In genomic region chr17:67244621-67245072, GRCh38 we compare ENCODE assay signal across 1 cellular context.
TF ChIP-seq lines count a peak whose summit lies in the region.

No MANE protein-coding gene starts in this region.

TF ChIP-seq in HepG2, 621 proteins besides CTCF, POLR2A, EP300 and RAD21 (continued from another document and continues in another):
- TF ChIP-seq PRPF4 (IDR thresholded peaks at IDR 0.05; ENCODE audit: low read depth, low read length, poor library complexity, severe bottlenecking) (no peak), ZNF335 (CRISPR knock-in tag; IDR thresholded peaks at IDR 0.05) (no peak), HOXD1 (CRISPR knock-in tag; IDR thresholded peaks at IDR 0.05) (0 out of 2 replicates have a peak, but pooled peaks have one; percentile 30), ZNF282 (IDR thresholded peaks at IDR 0.05; ENCODE audit: partially characterized antibody) (no peak), TBP (CRISPR knock-in tag; IDR thresholded peaks at IDR 0.05) (no peak), MAX (IDR thresholded peaks at IDR 0.05) (no peak; the same call in 1 of the 2 replicates), PATZ1 (CRISPR knock-in tag; IDR thresholded peaks at IDR 0.05) (peak; percentile 93), SPEN (CRISPR knock-in tag; IDR thresholded peaks at IDR 0.05; ENCODE audit: low read depth) (peak; percentile 44), MED8 (CRISPR knock-in tag; IDR thresholded peaks at IDR 0.05; ENCODE audit: insufficient replicate concordance) (no peak), ZNF550 (CRISPR knock-in tag; IDR thresholded peaks at IDR 0.05; ENCODE audit: borderline replicate concordance) (no peak), CENPX (CRISPR knock-in tag; IDR thresholded peaks at IDR 0.05) (no peak), ZSCAN21 (CRISPR knock-in tag; IDR thresholded peaks at IDR 0.05; ENCODE audit: borderline replicate concordance) (no peak), ZMYM3 (CRISPR knock-in tag; IDR thresholded peaks at IDR 0.05) (no peak), SKI (IDR thresholded peaks at IDR 0.05; ENCODE audit: partially characterized antibody) (no peak), MTF2 (CRISPR knock-in tag; IDR thresholded peaks at IDR 0.05; ENCODE audit: borderline replicate concordance) (no peak), HNRNPH1 (optimal IDR thresholded peaks at IDR 0.05; ENCODE audit: low read depth, low read length) (no peak), ZNF720 (CRISPR knock-in tag; IDR thresholded peaks at IDR 0.05) (no peak), FOXP1 (IDR thresholded peaks at IDR 0.05) (no peak), FOXP1 (CRISPR knock-in tag; IDR thresholded peaks at IDR 0.05) (peak; percentile 21; the same call in 1 of the 2 replicates), PITX1 (CRISPR knock-in tag; IDR thresholded peaks at IDR 0.05) (no peak), POGZ (CRISPR knock-in tag; IDR thresholded peaks at IDR 0.05) (no peak), ZBTB2 (CRISPR knock-in tag; IDR thresholded peaks at IDR 0.05; ENCODE audit: low read depth) (no peak), PHF20 (CRISPR knock-in tag; IDR thresholded peaks at IDR 0.05) (no peak; the same call in 1 of the 2 replicates), ZSCAN22 (CRISPR knock-in tag; IDR thresholded peaks at IDR 0.05) (no peak), MXD4 (CRISPR knock-in tag; IDR thresholded peaks at IDR 0.05) (no peak), ZNF205 (CRISPR knock-in tag; IDR thresholded peaks at IDR 0.05) (no peak), ZMYM4 (CRISPR knock-in tag; IDR thresholded peaks at IDR 0.05) (no peak), WIZ (CRISPR knock-in tag; IDR thresholded peaks at IDR 0.05) (no peak; the same call in 1 of the 2 replicates), CBX1 (IDR thresholded peaks at IDR 0.05; ENCODE audit: low read depth) (no peak), ZNF839 (CRISPR knock-in tag; IDR thresholded peaks at IDR 0.05; ENCODE audit: borderline replicate concordance) (0 out of 2 replicates have a peak, but pooled peaks have one; percentile 8), POLR2G (IDR thresholded peaks at IDR 0.05; ENCODE audit: low read depth, low read length) (no peak), BCL3 (CRISPR knock-in tag; IDR thresholded peaks at IDR 0.05) (0 out of 2 replicates have a peak, but pooled peaks have one; percentile 5), ZNF749 (CRISPR knock-in tag; IDR thresholded peaks at IDR 0.05; ENCODE audit: borderline replicate concordance) (no peak), ZBTB40 (IDR thresholded peaks at IDR 0.05) (no peak), ZBTB40 (CRISPR knock-in tag; IDR thresholded peaks at IDR 0.05) (no peak), SOX6 (IDR thresholded peaks at IDR 0.05) (no peak), SOX6 (CRISPR knock-in tag; IDR thresholded peaks at IDR 0.05) (no peak)
- TF ChIP-seq, protein P1, sequence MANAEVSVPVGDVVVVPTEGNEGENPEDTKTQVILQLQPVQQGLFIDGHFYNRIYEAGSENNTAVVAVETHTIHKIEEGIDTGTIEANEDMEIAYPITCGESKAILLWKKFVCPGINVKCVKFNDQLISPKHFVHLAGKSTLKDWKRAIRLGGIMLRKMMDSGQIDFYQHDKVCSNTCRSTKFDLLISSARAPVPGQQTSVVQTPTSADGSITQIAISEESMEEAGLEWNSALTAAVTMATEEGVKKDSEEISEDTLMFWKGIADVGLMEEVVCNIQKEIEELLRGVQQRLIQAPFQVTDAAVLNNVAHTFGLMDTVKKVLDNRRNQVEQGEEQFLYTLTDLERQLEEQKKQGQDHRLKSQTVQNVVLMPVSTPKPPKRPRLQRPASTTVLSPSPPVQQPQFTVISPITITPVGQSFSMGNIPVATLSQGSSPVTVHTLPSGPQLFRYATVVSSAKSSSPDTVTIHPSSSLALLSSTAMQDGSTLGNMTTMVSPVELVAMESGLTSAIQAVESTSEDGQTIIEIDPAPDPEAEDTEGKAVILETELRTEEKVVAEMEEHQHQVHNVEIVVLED (CRISPR knock-in tag; IDR thresholded peaks at IDR 0.05; ENCODE audit: borderline replicate concordance), result no peak
- TF ChIP-seq, protein P2, sequence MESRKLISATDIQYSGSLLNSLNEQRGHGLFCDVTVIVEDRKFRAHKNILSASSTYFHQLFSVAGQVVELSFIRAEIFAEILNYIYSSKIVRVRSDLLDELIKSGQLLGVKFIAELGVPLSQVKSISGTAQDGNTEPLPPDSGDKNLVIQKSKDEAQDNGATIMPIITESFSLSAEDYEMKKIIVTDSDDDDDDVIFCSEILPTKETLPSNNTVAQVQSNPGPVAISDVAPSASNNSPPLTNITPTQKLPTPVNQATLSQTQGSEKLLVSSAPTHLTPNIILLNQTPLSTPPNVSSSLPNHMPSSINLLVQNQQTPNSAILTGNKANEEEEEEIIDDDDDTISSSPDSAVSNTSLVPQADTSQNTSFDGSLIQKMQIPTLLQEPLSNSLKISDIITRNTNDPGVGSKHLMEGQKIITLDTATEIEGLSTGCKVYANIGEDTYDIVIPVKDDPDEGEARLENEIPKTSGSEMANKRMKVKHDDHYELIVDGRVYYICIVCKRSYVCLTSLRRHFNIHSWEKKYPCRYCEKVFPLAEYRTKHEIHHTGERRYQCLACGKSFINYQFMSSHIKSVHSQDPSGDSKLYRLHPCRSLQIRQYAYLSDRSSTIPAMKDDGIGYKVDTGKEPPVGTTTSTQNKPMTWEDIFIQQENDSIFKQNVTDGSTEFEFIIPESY (CRISPR knock-in tag; IDR thresholded peaks at IDR 0.05), result no peak
- TF ChIP-seq, protein P3, sequence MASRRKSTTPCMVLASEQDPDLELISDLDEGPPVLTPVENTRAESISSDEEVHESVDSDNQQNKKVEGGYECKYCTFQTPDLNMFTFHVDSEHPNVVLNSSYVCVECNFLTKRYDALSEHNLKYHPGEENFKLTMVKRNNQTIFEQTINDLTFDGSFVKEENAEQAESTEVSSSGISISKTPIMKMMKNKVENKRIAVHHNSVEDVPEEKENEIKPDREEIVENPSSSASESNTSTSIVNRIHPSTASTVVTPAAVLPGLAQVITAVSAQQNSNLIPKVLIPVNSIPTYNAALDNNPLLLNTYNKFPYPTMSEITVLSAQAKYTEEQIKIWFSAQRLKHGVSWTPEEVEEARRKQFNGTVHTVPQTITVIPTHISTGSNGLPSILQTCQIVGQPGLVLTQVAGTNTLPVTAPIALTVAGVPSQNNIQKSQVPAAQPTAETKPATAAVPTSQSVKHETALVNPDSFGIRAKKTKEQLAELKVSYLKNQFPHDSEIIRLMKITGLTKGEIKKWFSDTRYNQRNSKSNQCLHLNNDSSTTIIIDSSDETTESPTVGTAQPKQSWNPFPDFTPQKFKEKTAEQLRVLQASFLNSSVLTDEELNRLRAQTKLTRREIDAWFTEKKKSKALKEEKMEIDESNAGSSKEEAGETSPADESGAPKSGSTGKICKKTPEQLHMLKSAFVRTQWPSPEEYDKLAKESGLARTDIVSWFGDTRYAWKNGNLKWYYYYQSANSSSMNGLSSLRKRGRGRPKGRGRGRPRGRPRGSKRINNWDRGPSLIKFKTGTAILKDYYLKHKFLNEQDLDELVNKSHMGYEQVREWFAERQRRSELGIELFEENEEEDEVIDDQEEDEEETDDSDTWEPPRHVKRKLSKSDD (CRISPR knock-in tag; IDR thresholded peaks at IDR 0.05; ENCODE audit: low read depth), result no peak
- TF ChIP-seq, protein P4, sequence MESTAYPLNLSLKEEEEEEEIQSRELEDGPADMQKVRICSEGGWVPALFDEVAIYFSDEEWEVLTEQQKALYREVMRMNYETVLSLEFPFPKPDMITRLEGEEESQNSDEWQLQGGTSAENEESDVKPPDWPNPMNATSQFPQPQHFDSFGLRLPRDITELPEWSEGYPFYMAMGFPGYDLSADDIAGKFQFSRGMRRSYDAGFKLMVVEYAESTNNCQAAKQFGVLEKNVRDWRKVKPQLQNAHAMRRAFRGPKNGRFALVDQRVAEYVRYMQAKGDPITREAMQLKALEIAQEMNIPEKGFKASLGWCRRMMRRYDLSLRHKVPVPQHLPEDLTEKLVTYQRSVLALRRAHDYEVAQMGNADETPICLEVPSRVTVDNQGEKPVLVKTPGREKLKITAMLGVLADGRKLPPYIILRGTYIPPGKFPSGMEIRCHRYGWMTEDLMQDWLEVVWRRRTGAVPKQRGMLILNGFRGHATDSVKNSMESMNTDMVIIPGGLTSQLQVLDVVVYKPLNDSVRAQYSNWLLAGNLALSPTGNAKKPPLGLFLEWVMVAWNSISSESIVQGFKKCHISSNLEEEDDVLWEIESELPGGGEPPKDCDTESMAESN (CRISPR knock-in tag; conservative IDR thresholded peaks at IDR 0.05), result no peak
